In the genomic region with DNA sequence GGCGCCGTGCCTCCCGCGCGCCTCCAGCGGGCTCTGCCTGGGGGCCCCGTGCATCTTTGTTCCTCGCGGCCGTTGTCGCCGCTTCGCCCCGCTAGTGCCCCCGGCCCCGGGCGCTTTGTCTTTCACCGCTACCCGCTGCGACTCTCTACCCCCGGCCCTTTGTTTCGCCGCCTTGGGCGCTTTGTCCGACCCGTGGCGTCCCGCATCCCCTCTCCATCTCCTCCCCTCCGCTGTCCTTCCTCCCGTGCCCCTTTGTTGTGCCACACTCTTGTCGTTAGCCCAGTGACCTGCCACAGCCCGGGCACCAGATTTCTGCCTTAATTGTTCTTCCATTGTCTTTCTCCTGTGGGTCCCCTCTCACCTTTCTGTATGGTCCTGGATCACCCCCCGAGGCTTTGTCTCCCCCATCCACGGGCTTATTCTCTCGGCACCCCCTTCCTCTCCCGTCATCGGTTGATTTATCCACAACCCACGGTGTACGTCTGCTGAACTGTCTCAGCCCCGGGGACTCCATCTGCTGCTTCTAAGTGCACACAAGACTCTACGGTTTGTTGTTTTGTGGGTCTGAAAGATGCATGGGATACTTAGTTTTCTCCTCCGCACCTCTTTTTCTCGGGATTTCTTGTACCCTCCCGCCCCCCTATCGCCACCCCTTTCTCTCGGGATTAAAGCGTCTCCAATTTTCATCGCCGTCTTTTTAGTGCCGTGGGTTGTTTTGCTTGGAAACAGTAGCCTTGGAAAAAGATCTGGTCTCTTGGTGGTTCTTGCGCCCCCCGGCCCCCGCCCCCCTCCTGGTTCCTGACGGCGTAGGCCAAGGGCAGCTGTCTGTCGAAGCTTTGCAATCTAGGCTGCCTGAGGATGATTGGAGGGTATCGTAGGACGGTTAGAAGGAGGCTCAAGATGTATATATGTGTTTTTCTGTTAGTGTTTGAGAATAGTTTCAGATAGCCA, we compare ENCODE assay signal across 8 cellular contexts. TPM values are rescaled to one million over a fixed set of nuclear protein-coding genes. Genes with fewer than 3 reads are reported as not detected.
DNase-seq lines count a peak whose midpoint lies in the region; ATAC-seq and TF ChIP-seq lines count a peak whose summit lies in the region.

No MANE protein-coding gene starts in this region.

- DNase-seq in AG04449 (ENCODE audit: low read depth, low spot score), result no peak
- no peak for DNase-seq in HFFc6
- DNase-seq in T-helper 2 cell, result peak in 4 of 5 experiments; percentile 10 to 61 (median 22)
- peak; percentile 24 to 45 for DNase-seq in cardiac fibroblast (ENCODE audit: low read depth in 2 of 2)
- peak in 1 of 2 donors; percentile 88 for DNase-seq in lower leg skin (ENCODE audit: low spot score in 2 of 2)
- peak; percentile 17 to 23 for DNase-seq in stimulated activated CD8-positive, alpha-beta memory T cell treated with anti-CD3 and anti-CD28 coated beads, Interleukin-2, amount 100 ng/mL, for 48 hours (ENCODE audit: low read depth in 2 of 2)

- peaks cover 62% of the 10 kb centered on the region for H3K4me1 Mint-ChIP-seq in HFFc6 (ENCODE audit: low read depth)

- H3K4me3 Mint-ChIP-seq in HFFc6, result peak overlapping the region; percentile 99

- peaks cover 16% of the 10 kb centered on the region for H3K9me3 Mint-ChIP-seq in HFFc6

- intact Hi-C loops in lower leg skin (cut with DNase I; ENCODE audit: low total_unique reads), result no loop called here

- WGBS in lower leg skin, 2 donors, result 1% methylated on average over 49 to 52 of the region's 58 CpGs

- CTCF ChIA-PET in AG04449 (lab: Yijun Ruan, JAX), result no interaction called here

- TF ChIP-seq POLR2A in lower leg skin (IDR thresholded peaks at IDR 0.05) (no peak), GM18505 (IDR thresholded peaks at IDR 0.05; ENCODE audit: borderline replicate concordance, extremely low read depth, insufficient read depth, insufficient read length) (no peak)

- peaks cover 19% of the 10 kb centered on the region for H3K36me3 Mint-ChIP-seq in HFFc6 (ENCODE audit: low read depth)

- H3K4me3 ChIP-seq in AG04449 (ENCODE audit: low read depth, low read length), result peak overlapping the region; percentile 90
- peak overlapping the region; percentile 71 to 95 for H3K4me3 ChIP-seq in cardiac fibroblast (replicated peaks in 1 of 2; ENCODE audit: low read depth in 2 of 2, low read length in 2 of 2)
- H3K4me3 ChIP-seq in lower leg skin (ENCODE audit: low read depth, poor library complexity, severe bottlenecking), result peak overlapping the region; percentile 75

- TF ChIP-seq CTCF in AG04449 (IDR thresholded peaks at IDR 0.05; ENCODE audit: insufficient read depth, low read length, missing control alignments) (no peak), HFFc6 (IDR thresholded peaks at IDR 0.05) (no peak), cardiac fibroblast (IDR thresholded peaks at IDR 0.05; ENCODE audit: low read depth, low read length) (no peak), lower leg skin (IDR thresholded peaks at IDR 0.05) (no peak)

- no peak for ATAC-seq in GM18505 (IDR thresholded peaks at IDR 0.05; ENCODE audit: unreplicated experiment)
- ATAC-seq in GM18502 (IDR thresholded peaks at IDR 0.05; ENCODE audit: poor library complexity, unreplicated experiment), result no peak

- POLR2A ChIA-PET in AG04449 (lab: Yijun Ruan, JAX), result no interaction called here

- peak overlapping the region; percentile 96 for H3K27ac Mint-ChIP-seq in HFFc6

- H3K27me3 Mint-ChIP-seq in HFFc6 (ENCODE audit: insufficient read depth), result no peaks in the 10 kb centered on the region

RNA-seq across cellular contexts. Expression of a gene that starts 0.8 kb away (rescaled TPM):
- 10 to 100 TPM; 60.9 to 71.7 (median 69.0) TPM for total RNA-seq in HFFc6 (2021; fragmentation: NEBNext Ultra II Directional; extraction: Animal tissue kit (Norgen Biotek cat#: 25700))
- 10 to 100 TPM; 41.1 to 48.3 (median 45.5) TPM for total RNA-seq in lower leg skin

Comparison
In these comparisons a context has a peak if more than half of its experiments do, and no peak if none do; other contexts are left out.
1. DNase-seq: peak in T-helper 2 cell (4 of 5), cardiac fibroblast (2 of 2) and stimulated activated CD8-positive, alpha-beta memory T cell treated with anti-CD3 and anti-CD28 coated beads, Interleukin-2, amount 100 ng/mL, for 48 hours (2 of 2); none in AG04449 (single experiment) and HFFc6 (single experiment).
2. Peak in every context shown above with its lines, with median percentiles within 50 percentile points of each other: H3K4me3 ChIP-seq.